Comparison of ENCODE assay signal across 8 cellular contexts in the genomic region with DNA sequence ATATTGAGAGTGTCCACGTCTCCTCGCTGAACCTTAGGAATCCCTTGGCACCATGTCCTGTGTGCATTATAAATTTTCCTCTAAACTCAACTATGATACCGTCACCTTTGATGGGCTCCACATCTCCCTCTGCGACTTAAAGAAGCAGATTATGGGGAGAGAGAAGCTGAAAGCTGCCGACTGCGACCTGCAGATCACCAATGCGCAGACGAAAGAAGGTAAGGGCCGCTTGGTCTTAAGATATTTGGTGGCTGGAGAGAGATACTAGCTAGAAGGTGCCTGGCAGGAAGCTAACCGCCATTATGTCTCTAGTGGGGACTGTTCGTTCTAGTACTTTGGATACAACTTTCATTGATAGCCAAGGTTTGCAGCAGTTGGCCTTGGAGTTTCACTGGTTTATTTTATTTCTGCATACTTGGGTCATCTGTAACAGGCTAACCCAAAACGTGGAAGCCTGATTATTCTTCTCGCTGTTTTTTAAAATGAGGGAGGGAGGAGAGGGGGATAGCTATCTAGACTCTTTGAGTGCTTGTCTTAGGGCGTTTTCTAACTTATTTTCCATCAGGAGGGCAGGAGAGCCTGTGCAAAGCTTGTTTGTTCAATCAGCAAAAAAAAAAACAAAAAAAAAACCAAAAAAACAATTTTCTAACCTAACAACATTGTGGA. TPM values are rescaled to one million over a fixed set of nuclear protein-coding genes. Genes with fewer than 3 reads are reported as not detected.
A peak's percentile ranks its signal among the peaks of the same experiment; 100 is the strongest.
DNase-seq lines count a peak whose midpoint lies in the region; ATAC-seq, FAIRE-seq and TF ChIP-seq lines count a peak whose summit lies in the region.

No MANE protein-coding gene starts in this region.

- intact Hi-C loops in kidney (cut with DNase I): loop anchor here (10.0 kb wide), 1 partner anchor 274 kb away; no protein-coding TSS in a partner anchor

- FAIRE-seq in astrocyte (lab: Jason Lieb, UNC) (no peak), kidney (lab: Jason Lieb, UNC) (no peak)

- no peak for TF ChIP-seq CTCF in astrocyte (IDR thresholded peaks at IDR 0.05; ENCODE audit: insufficient read depth, low read depth, low read length)
- TF ChIP-seq CTCF in kidney (IDR thresholded peaks at IDR 0.05; ENCODE audit: borderline replicate concordance, extremely low read depth, insufficient read depth): no peak

- H3K4me1 Mint-ChIP-seq in astrocyte (ENCODE audit: low read depth, unreplicated experiment): peaks cover 10% of the 10 kb centered on the region

- H3K4me3 ChIP-seq in astrocyte (ENCODE audit: insufficient read depth, low read depth, low read length) (peak overlapping the region; percentile 96), kidney (ENCODE audit: low read length in 2 of 2) (peak overlapping the region; percentile 86 to 96), subcutaneous abdominal adipose tissue (ENCODE audit: low read depth in 1 of 5, low read length in 5 of 5) (peak overlapping the region; percentile 71 to 96 (median 87))

- H3K27me3 Mint-ChIP-seq in astrocyte (ENCODE audit: low read depth, unreplicated experiment): no peaks in the 10 kb centered on the region

- H3K4me3 Mint-ChIP-seq in astrocyte (ENCODE audit: unreplicated experiment): peak overlapping the region; percentile 100

- H3K79me2 ChIP-seq in astrocyte (ENCODE audit: insufficient read depth, low read length): peaks cover 63% of the 10 kb centered on the region

- peak; percentile 23 for DNase-seq in activated CD4-positive, alpha-beta T cell treated with anti-CD3 and anti-CD28 coated beads for 48 hours
- no peak for DNase-seq in activated CD4-positive, alpha-beta T cell treated with anti-CD3 and anti-CD28 coated beads, Interleukin-2, amount 50 U/mL, for 4 hours
- DNase-seq in NCI-H2227 treated with DMSO at 0.1 percent for 48 hours (lab: John Stamatoyannopoulos, UW) (peak; percentile 12), astrocyte (ENCODE audit: low read depth) (peak; percentile 4), kidney (no peak)

- no peaks in the 10 kb centered on the region for H3K36me3 ChIP-seq in astrocyte (ENCODE audit: insufficient read depth, low read length)
- H3K36me3 ChIP-seq in kidney (ENCODE audit: control insufficient read depth in 1 of 2, insufficient read depth in 2 of 2, low read length in 2 of 2): no peaks in the 10 kb centered on the region
- H3K36me3 ChIP-seq in subcutaneous abdominal adipose tissue (ENCODE audit: control insufficient read depth in 5 of 5, insufficient read depth in 5 of 5, low read length in 5 of 5): peaks cover 0 to 4% (median 0%) of the 10 kb centered on the region in 5 donors

- no peaks in the 10 kb centered on the region for H3K9me3 ChIP-seq in astrocyte (ENCODE audit: insufficient read depth, low read depth, low read length)
- H3K9me3 ChIP-seq in kidney (ENCODE audit: control insufficient read depth in 1 of 2, low read length in 2 of 2): no peaks in the 10 kb centered on the region
- H3K9me3 ChIP-seq in subcutaneous abdominal adipose tissue (ENCODE audit: control insufficient read depth in 5 of 5, low read length in 5 of 5): no peaks in the 10 kb centered on the region

- ATAC-seq in GM18873 (IDR thresholded peaks at IDR 0.05; ENCODE audit: low FRiP score, unreplicated experiment) (no peak), HG03175 (IDR thresholded peaks at IDR 0.05; ENCODE audit: unreplicated experiment) (no peak)

- H3K9ac ChIP-seq in astrocyte (ENCODE audit: low read length) (peak overlapping the region; percentile 95), kidney (ENCODE audit: low read length in 2 of 2) (peak overlapping the region; percentile 59 to 87), subcutaneous abdominal adipose tissue (ENCODE audit: low read length in 5 of 5) (peak overlapping the region; percentile 98 to 100 (median 100))

- H3K4me2 ChIP-seq in astrocyte (ENCODE audit: low read length): peak overlapping the region; percentile 84

- H3K4me1 ChIP-seq in astrocyte (ENCODE audit: insufficient read depth, low read length) (peaks cover 26% of the 10 kb centered on the region), kidney (ENCODE audit: control insufficient read depth in 1 of 2, insufficient read depth in 1 of 2, low read depth in 1 of 2, low read length in 2 of 2) (peaks cover 7 to 12% of the 10 kb centered on the region in 2 donors), subcutaneous abdominal adipose tissue (ENCODE audit: control insufficient read depth in 5 of 5, insufficient read depth in 5 of 5, low read length in 5 of 5) (peaks cover 2 to 57% (median 50%) of the 10 kb centered on the region in 5 donors)

- H3K27ac Mint-ChIP-seq in astrocyte (ENCODE audit: unreplicated experiment): peak overlapping the region; percentile 96

- H3K27me3 ChIP-seq in astrocyte (ENCODE audit: insufficient read depth, low read length): no peaks in the 10 kb centered on the region
- no peaks in the 10 kb centered on the region for H3K27me3 ChIP-seq in subcutaneous abdominal adipose tissue (ENCODE audit: control insufficient read depth in 5 of 5, insufficient read depth in 4 of 5, low read length in 5 of 5)

- H3K9me3 Mint-ChIP-seq in astrocyte (ENCODE audit: unreplicated experiment): no peaks in the 10 kb centered on the region

- H2AFZ ChIP-seq in astrocyte (ENCODE audit: low read depth, low read length): no peak overlapping the region

- H4K20me1 ChIP-seq in astrocyte (ENCODE audit: insufficient read depth, low read length): peaks cover 59% of the 10 kb centered on the region

- H3K27ac ChIP-seq in astrocyte (ENCODE audit: low read depth, low read length) (peak overlapping the region; percentile 98), kidney (ENCODE audit: low read depth in 2 of 2, low read length in 2 of 2) (peak overlapping the region; percentile 94 to 100), subcutaneous abdominal adipose tissue (ENCODE audit: low read depth, low read length) (peak overlapping the region; percentile 99)

- H3K36me3 Mint-ChIP-seq in astrocyte (ENCODE audit: low read depth, unreplicated experiment): peaks cover 2% of the 10 kb centered on the region

RNA-seq across cellular contexts. Expression of gene RBBP6, which starts 1.3 kb away (rescaled TPM):
- total RNA-seq in astrocyte (42.3 and 44.8 TPM in 2 replicates), kidney (51.3 TPM)
- 22.8 TPM for polyA plus RNA-seq in kidney (ENCODE audit: insufficient read depth, low read depth, low replicate concordance)

Comparison
In these comparisons a context has a peak if more than half of its experiments do, and no peak if none do; other contexts are left out.
1. DNase-seq: peak in activated CD4-positive, alpha-beta T cell treated with anti-CD3 and anti-CD28 coated beads for 48 hours (single experiment), NCI-H2227 treated with DMSO at 0.1 percent for 48 hours (single experiment) and astrocyte (single experiment); none in activated CD4-positive, alpha-beta T cell treated with anti-CD3 and anti-CD28 coated beads, Interleukin-2, amount 50 U/mL, for 4 hours (0 of 2) and kidney (single experiment).
2. Peak in every context shown above with its lines, with median percentiles within 50 percentile points of each other: H3K27ac ChIP-seq, H3K4me3 ChIP-seq and H3K9ac ChIP-seq.